Comparison of ENCODE assay signal across 1 cellular context in genomic region chr9:73118297-73118696, GRCh38.
TF ChIP-seq lines count a peak whose summit lies in the region.

No MANE protein-coding gene starts in this region.

TF ChIP-seq in endothelial cell of umbilical vein, 7 proteins besides CTCF, POLR2A, EP300 and RAD21 (continued from another document):
- no peak for TF ChIP-seq MAX (IDR thresholded peaks at IDR 0.05; ENCODE audit: insufficient read depth, insufficient read length)
